Comparison of ENCODE assay signal across 1 cellular context in genomic region chr10:110670335-110670734, GRCh38.
TF ChIP-seq lines count a peak whose summit lies in the region.

No MANE protein-coding gene starts in this region.

TF ChIP-seq in GM12878, 131 proteins besides CTCF, POLR2A, EP300 and RAD21 (continued from another document):
- TF ChIP-seq MLLT1 (IDR thresholded peaks at IDR 0.05), result no peak
- TF ChIP-seq ZZZ3 (IDR thresholded peaks at IDR 0.05; ENCODE audit: control insufficient read depth, insufficient read length, low read depth), result no peak
- TF ChIP-seq NR2C1 (IDR thresholded peaks at IDR 0.05), result no peak
- no peak for TF ChIP-seq CHD2 (IDR thresholded peaks at IDR 0.05; ENCODE audit: borderline replicate concordance, low read depth, low read length)
- TF ChIP-seq BCLAF1 (IDR thresholded peaks at IDR 0.05), result no peak
- no peak for TF ChIP-seq YBX1 (IDR thresholded peaks at IDR 0.05)
- TF ChIP-seq HCFC1 (IDR thresholded peaks at IDR 0.05; ENCODE audit: low read length), result no peak
- no peak for TF ChIP-seq FOXK2 (IDR thresholded peaks at IDR 0.05)
- no peak for TF ChIP-seq MXI1 (IDR thresholded peaks at IDR 0.05; ENCODE audit: low read depth, low read length)
- no peak for TF ChIP-seq ZNF207 (IDR thresholded peaks at IDR 0.05; ENCODE audit: borderline replicate concordance)
- TF ChIP-seq SREBF1 (IDR thresholded peaks at IDR 0.05; ENCODE audit: low read length), result no peak
- no peak for TF ChIP-seq RELA (IDR thresholded peaks at IDR 0.05; ENCODE audit: borderline replicate concordance, partially characterized antibody)
- TF ChIP-seq SREBF2 (IDR thresholded peaks at IDR 0.05; ENCODE audit: low read length), result no peak
- no peak for TF ChIP-seq LARP7 (IDR thresholded peaks at IDR 0.05)
- no peak for TF ChIP-seq RBBP5 (conservative IDR thresholded peaks at IDR 0.05)
- TF ChIP-seq TARDBP (IDR thresholded peaks at IDR 0.05; ENCODE audit: borderline replicate concordance), result no peak
- TF ChIP-seq E2F4 (IDR thresholded peaks at IDR 0.05; ENCODE audit: low read depth, low read length), result no peak
- TF ChIP-seq MYC (IDR thresholded peaks at IDR 0.05; ENCODE audit: insufficient read depth, insufficient read length, insufficient replicate concordance, low read length, severe bottlenecking), result no peak
